Comparison of ENCODE assay signal across 20 cellular contexts in genomic region chr1:4963251-4963650, GRCh38.
A peak's percentile ranks its signal among the peaks of the same experiment; 100 is the strongest.
DNase-seq lines count a peak whose midpoint lies in the region; ATAC-seq and TF ChIP-seq lines count a peak whose summit lies in the region.
"Had no signal": no experiment of that assay in that cellular context is flagged by ENCODE, and none has a peak within 500 bp of the region (broad histone marks: within the 10 kb centered on the region; RNA-seq: fewer than 3 reads in every experiment).

No MANE protein-coding gene starts in this region.

- H3K79me2 ChIP-seq in GM23248 (ENCODE audit: insufficient read depth) (no peaks in the 10 kb centered on the region), PC-3 (ENCODE audit: low read length) (no peaks in the 10 kb centered on the region)

- 23 to 30% methylated on average over 8 of the region's 8 CpGs for WGBS in GM23248 (ENCODE audit: low coverage in 1 of 2, low lambda C conversion rate in 2 of 2, missing lambda C conversion rate in 2 of 2), 2 experiments

- H3K36me3 ChIP-seq in GM23248 (ENCODE audit: low read depth): no peaks in the 10 kb centered on the region
- no peaks in the 10 kb centered on the region for H3K36me3 ChIP-seq in PC-3 (ENCODE audit: low read depth, low read length)
- no peaks in the 10 kb centered on the region for H3K36me3 ChIP-seq in upper lobe of right lung
- H3K36me3 ChIP-seq: esophagus muscularis mucosa, left lung, neural progenitor cell, suprapubic skin had no signal

- DNase-seq in GM23248 (peak; percentile 10), PC-3 (peak; percentile 58), epithelial cell of esophagus (ENCODE audit: low read depth) (peak; percentile 47), upper lobe of right lung (peak; percentile 30), mucosa of gallbladder (ENCODE audit: low spot score) (no peak)
- no peak for DNase-seq in stimulated activated naive CD4-positive, alpha-beta T cell (lab: John Stamatoyannopoulos, UW)
- DNase-seq: activated CD4-positive, alpha-beta T cell treated with anti-CD3 and anti-CD28 coated beads for 48 hours; Calu3; caudate nucleus; left lung; mucosa of descending colon; NCI-H1092 treated with DMSO at 0.1 percent for 48 hours; NCI-H510A; retina; Right ventricle myocardium superior had no signal

- H3K4me1 ChIP-seq in GM23248 (ENCODE audit: insufficient read depth) (no peaks in the 10 kb centered on the region), PC-3 (ENCODE audit: insufficient read depth, low read length) (no peaks in the 10 kb centered on the region), upper lobe of right lung (no peaks in the 10 kb centered on the region)
- H3K4me1 ChIP-seq: esophagus muscularis mucosa, left lung, suprapubic skin had no signal

- H3F3A ChIP-seq in GM23248 (ENCODE audit: insufficient read depth): no peaks in the 10 kb centered on the region
- H3F3A ChIP-seq in PC-3 (ENCODE audit: low read length, unreplicated experiment): no peaks in the 10 kb centered on the region

- H3K4me2 ChIP-seq in GM23248 (ENCODE audit: unreplicated experiment) (no peak overlapping the region), PC-3 (ENCODE audit: low read length) (no peak overlapping the region)
- H3K4me2 ChIP-seq: neural progenitor cell had no signal

- H3K27ac ChIP-seq in GM23248 (no peak overlapping the region), PC-3 (ENCODE audit: low read length) (no peak overlapping the region), upper lobe of right lung (no peak overlapping the region)
- H3K27ac ChIP-seq: esophagus muscularis mucosa, HL-60, left lung, neural progenitor cell, suprapubic skin had no signal

- H3K27me3 ChIP-seq in GM23248 (replicated peaks; ENCODE audit: insufficient read depth): no peaks in the 10 kb centered on the region
- no peaks in the 10 kb centered on the region for H3K27me3 ChIP-seq in PC-3 (ENCODE audit: low read length)
- H3K27me3 ChIP-seq in upper lobe of right lung: no peaks in the 10 kb centered on the region
- H3K27me3 ChIP-seq: neural progenitor cell had no signal

- TF ChIP-seq CTCF in PC-3 (conservative IDR thresholded peaks at IDR 0.05; ENCODE audit: low read depth, low read length) (no peak), epithelial cell of esophagus (IDR thresholded peaks at IDR 0.05; ENCODE audit: insufficient read depth, low read depth, low read length, missing control alignments) (no peak), upper lobe of right lung (IDR thresholded peaks at IDR 0.05) (no peak)

- no peak for ATAC-seq in PC-3
- no peak for ATAC-seq in upper lobe of right lung
- ATAC-seq in HG03469 (IDR thresholded peaks at IDR 0.05; ENCODE audit: unreplicated experiment): no peak
- ATAC-seq: left lung, mucosa of descending colon had no signal

- no peak overlapping the region for H2AFZ ChIP-seq in GM23248
- no peak overlapping the region for H2AFZ ChIP-seq in PC-3 (ENCODE audit: low read length)
- H2AFZ ChIP-seq: neural progenitor cell had no signal

- H3K9me3 ChIP-seq in GM23248 (ENCODE audit: low read depth): no peaks in the 10 kb centered on the region
- H3K9me3 ChIP-seq in PC-3 (ENCODE audit: low read length): peaks cover 19% of the 10 kb centered on the region; the same call in 1 of the 2 replicates
- H3K9me3 ChIP-seq in upper lobe of right lung: no peaks in the 10 kb centered on the region
- H3K9me3 ChIP-seq: esophagus muscularis mucosa, left lung, mucosa of descending colon, suprapubic skin had no signal

- in situ Hi-C loops in GM23248 (cut with MboI): no loop called here

- no peak overlapping the region for H3K9ac ChIP-seq in GM23248
- H3K9ac ChIP-seq in PC-3 (ENCODE audit: low read length): no peak overlapping the region
- H3K9ac ChIP-seq: neural progenitor cell had no signal

- H3K9me2 ChIP-seq in GM23248 (ENCODE audit: insufficient read depth) (no peaks in the 10 kb centered on the region), PC-3 (replicated peaks; ENCODE audit: low read length) (no peaks in the 10 kb centered on the region)

- H3K4me3 ChIP-seq in GM23248 (no peak overlapping the region), PC-3 (ENCODE audit: low read length) (no peak overlapping the region), epithelial cell of esophagus (ENCODE audit: low read length) (no peak overlapping the region), upper lobe of right lung (no peak overlapping the region)
- H3K4me3 ChIP-seq: esophagus muscularis mucosa, left lung, mucosa of descending colon, neural progenitor cell, suprapubic skin had no signal

- POLR2A ChIA-PET in PC-3 (lab: Charles Lee; ENCODE audit: unreplicated experiment): no interaction called here

- intact Hi-C loops in PC-3 (cut with micrococcal nuclease) (no loop called here), upper lobe of right lung (cut with DNase I) (no loop called here)

- H4K20me1 ChIP-seq in GM23248 (ENCODE audit: insufficient read depth) (no peaks in the 10 kb centered on the region), PC-3 (ENCODE audit: low read length) (no peaks in the 10 kb centered on the region)

- CTCF ChIA-PET in PC-3 (lab: Charles Lee): no interaction called here

- BruUV-seq in PC-3 (replicated peaks; lab: Mats Ljungman, UMichigan): no TSS peak

Comparison
In these comparisons a context has a peak if more than half of its experiments do, and no peak if none do; other contexts are left out.
1. DNase-seq: peak in GM23248 (single experiment), PC-3 (single experiment), epithelial cell of esophagus (single experiment) and upper lobe of right lung (single experiment); none in mucosa of gallbladder (single experiment) and stimulated activated naive CD4-positive, alpha-beta T cell (0 of 6).